ENCODE assay signal across 11 cellular contexts in the genomic region with DNA sequence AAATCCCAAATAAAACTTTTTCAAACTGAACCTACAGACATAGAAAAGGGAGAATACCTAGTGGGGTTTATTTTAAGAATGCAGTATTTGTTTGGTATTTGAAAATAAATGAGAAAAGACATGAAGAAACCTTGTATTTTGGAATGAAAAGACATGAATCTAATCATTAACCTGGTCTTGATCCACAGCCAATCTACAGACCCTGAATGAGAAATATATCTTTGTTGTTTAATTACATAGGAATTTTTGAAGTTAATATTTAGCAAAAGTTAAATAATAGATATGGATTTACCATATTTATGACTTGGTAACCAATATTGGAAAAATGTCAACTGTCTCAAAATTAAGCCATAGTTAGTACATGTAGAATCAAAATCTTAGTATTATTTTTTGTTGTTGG.
"Had no signal": no experiment of that assay in that cellular context is flagged by ENCODE, and none has a peak within 500 bp of the region (broad histone marks: within the 10 kb centered on the region; RNA-seq: fewer than 3 reads in every experiment).

No MANE protein-coding gene starts in this region.

- H3K9me3 ChIP-seq: HAP-1 had no signal

- H3K9ac ChIP-seq: GM23248 had no signal

- FAIRE-seq: H1, H54 had no signal

- H3K27ac Mint-ChIP-seq: GM23338, H9, HFFc6 had no signal

- H3K4me1 ChIP-seq: HAP-1 had no signal

- H3K4me3 ChIP-seq: GM23248, GM23338, HAP-1 had no signal

- H3K27ac ChIP-seq: GM23248 had no signal

- H3K36me3 ChIP-seq: HAP-1 had no signal

- H3K4me1 Mint-ChIP-seq: GM23338, H9 had no signal

- DNase-seq: GM23248, GOT3, H7, H9, HCEC 1CT, HFFc6 had no signal

- ATAC-seq: GM23338, HCT116 had no signal

- H3K9me3 Mint-ChIP-seq: GM23338, HFFc6 had no signal

- H3K4me3 Mint-ChIP-seq: GM23338, H9, HFFc6 had no signal
